14 cellular contexts compared by ENCODE assay signal in the genomic region with DNA sequence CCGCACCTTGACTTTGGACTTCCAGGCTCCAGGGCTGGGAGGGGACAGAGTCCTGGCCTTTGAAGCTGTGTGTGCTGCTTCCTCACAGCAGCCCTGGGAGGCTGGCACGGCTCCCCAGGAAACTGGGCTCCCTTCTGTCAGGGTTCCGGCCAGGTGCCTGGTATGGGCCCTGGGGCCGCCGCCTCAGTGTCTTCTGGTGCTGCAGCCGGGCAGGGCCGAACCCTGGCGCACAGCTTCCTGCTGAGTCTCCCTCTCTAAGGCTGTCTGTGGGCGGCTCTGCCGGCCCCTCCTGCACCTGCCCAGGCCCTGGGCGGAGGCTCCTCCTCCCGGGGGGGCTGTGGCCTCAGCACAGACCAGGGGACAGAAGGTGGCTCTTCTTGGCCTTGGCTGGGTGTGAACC. TPM values are rescaled to one million over a fixed set of nuclear protein-coding genes. Genes with fewer than 3 reads are reported as not detected.
A peak's percentile ranks its signal among the peaks of the same experiment; 100 is the strongest.
DNase-seq lines count a peak whose midpoint lies in the region; ATAC-seq and TF ChIP-seq lines count a peak whose summit lies in the region.
"Had no signal": no experiment of that assay in that cellular context is flagged by ENCODE, and none has a peak within 500 bp of the region (broad histone marks: within the 10 kb centered on the region; RNA-seq: fewer than 3 reads in every experiment).

No MANE protein-coding gene starts in this region.

- H3K4me1 Mint-ChIP-seq in stimulated activated memory B cell treated with anti-CD40 and anti-IgM and Interleukin-4, amounts not matched to agents 10 μg/mL and 1 μg/mL and 100 μg/mL, for 72 hours = peaks cover 37% of the 10 kb centered on the region

- 48% methylated on average over 5 of the region's 12 CpGs for WGBS in esophagus muscularis mucosa

- H3K36me3 ChIP-seq in esophagus muscularis mucosa = peaks cover 0 to 35% (median 18%) of the 10 kb centered on the region in 4 donors
- H3K36me3 ChIP-seq: cardiac muscle cell had no signal

- peaks cover 15% of the 10 kb centered on the region for H3K36me3 Mint-ChIP-seq in stimulated activated memory B cell treated with anti-CD40 and anti-IgM and Interleukin-4, amounts not matched to agents 10 μg/mL and 1 μg/mL and 100 μg/mL, for 72 hours

- no peak for TF ChIP-seq POLR2A in esophagus muscularis mucosa (IDR thresholded peaks at IDR 0.05; ENCODE audit: low read depth)

- no peak for ATAC-seq in stimulated activated memory B cell treated with anti-CD40 and anti-IgM and Interleukin-4, amounts not matched to agents 10 μg/mL and 1 μg/mL and 100 μg/mL, for 72 hours
- no peak for ATAC-seq in HG02642 (IDR thresholded peaks at IDR 0.05; ENCODE audit: poor library complexity, unreplicated experiment)
- ATAC-seq in HG03280 (IDR thresholded peaks at IDR 0.05; ENCODE audit: unreplicated experiment) = no peak
- ATAC-seq: A549; stimulated activated naive CD8-positive, alpha-beta T cell treated with anti-CD3 and anti-CD28 coated beads, Interleukin-15, amount 100 ng/mL, for 72 hours had no signal

- no peaks in the 10 kb centered on the region for H3K9me3 ChIP-seq in esophagus muscularis mucosa
- H3K9me3 ChIP-seq: A549 had no signal

- H3K4me3 ChIP-seq in esophagus muscularis mucosa = no peak overlapping the region
- H3K4me3 ChIP-seq: A549, cardiac muscle cell had no signal

- peaks cover 44 to 59% (median 57%) of the 10 kb centered on the region in 4 donors for H3K4me1 ChIP-seq in esophagus muscularis mucosa

- no peak overlapping the region for H3K4me3 Mint-ChIP-seq in stimulated activated memory B cell treated with anti-CD40 and anti-IgM and Interleukin-4, amounts not matched to agents 10 μg/mL and 1 μg/mL and 100 μg/mL, for 72 hours

- no peak for TF ChIP-seq EP300 in esophagus muscularis mucosa (IDR thresholded peaks at IDR 0.05)

- intact Hi-C loops in esophagus muscularis mucosa (cut with DNase I) = no loop called here

- peak overlapping the region; percentile 64 for H3K27ac Mint-ChIP-seq in stimulated activated memory B cell treated with anti-CD40 and anti-IgM and Interleukin-4, amounts not matched to agents 10 μg/mL and 1 μg/mL and 100 μg/mL, for 72 hours

- no peak for TF ChIP-seq CTCF in esophagus muscularis mucosa (IDR thresholded peaks at IDR 0.05)

- no peaks in the 10 kb centered on the region for H3K27me3 Mint-ChIP-seq in stimulated activated memory B cell treated with anti-CD40 and anti-IgM and Interleukin-4, amounts not matched to agents 10 μg/mL and 1 μg/mL and 100 μg/mL, for 72 hours
- H3K27me3 Mint-ChIP-seq: stimulated activated naive CD8-positive, alpha-beta T cell treated with anti-CD3 and anti-CD28 coated beads, Interleukin-15, amount 100 ng/mL, for 72 hours had no signal

- no peaks in the 10 kb centered on the region for H3K9me3 Mint-ChIP-seq in stimulated activated memory B cell treated with anti-CD40 and anti-IgM and Interleukin-4, amounts not matched to agents 10 μg/mL and 1 μg/mL and 100 μg/mL, for 72 hours
- H3K9me3 Mint-ChIP-seq: stimulated activated naive CD8-positive, alpha-beta T cell treated with anti-CD3 and anti-CD28 coated beads, Interleukin-15, amount 100 ng/mL, for 72 hours had no signal

- DNase-seq in SHP77 (lab: John Stamatoyannopoulos, UW) (peak; percentile 42 to 53), SHP77 treated with DMSO at 0.1 percent for 48 hours (lab: John Stamatoyannopoulos, UW) (no peak), NCI-H2196 (lab: John Stamatoyannopoulos, UW; ENCODE audit: unreplicated experiment) (peak; percentile 71), esophagus muscularis mucosa (ENCODE audit: extremely low spot score) (no peak), UCSD-AML1 (lab: John Stamatoyannopoulos, UW; ENCODE audit: unreplicated experiment) (no peak)
- DNase-seq: DND-41; NCI-H2029 treated with DMSO at 0.1 percent for 48 hours; occipital lobe; stimulated activated naive CD8-positive, alpha-beta T cell treated with anti-CD3 and anti-CD28 coated beads, Interleukin-15, amount 100 ng/mL, for 72 hours had no signal

- H3K27me3 ChIP-seq in esophagus muscularis mucosa = no peaks in the 10 kb centered on the region
- H3K27me3 ChIP-seq: cardiac muscle cell had no signal

- peak overlapping the region; percentile 60 to 94 (median 67) for H3K27ac ChIP-seq in esophagus muscularis mucosa (replicated peaks in 1 of 4)
- H3K27ac ChIP-seq: cardiac muscle cell had no signal

RNA-seq across cellular contexts. Expression of gene GPX4, which starts 32.4 kb away (rescaled TPM):
- total RNA-seq in esophagus muscularis mucosa = 100 to 1,000 TPM; 338 to 386 (median 375) TPM

RNA-seq across cellular contexts. Expression of gene SBNO2, which starts 37.9 kb away (rescaled TPM):
- 100 to 1,000 TPM in 1 of 4 donors, 10 to 100 TPM in 3; 16.2 to 141 (median 30.5) TPM for total RNA-seq in esophagus muscularis mucosa

RNA-seq across cellular contexts. Expression of gene POLR2E, which starts 41.0 kb away (rescaled TPM):
- total RNA-seq in esophagus muscularis mucosa = 100 to 1,000 TPM in 3 of 4 donors, 10 to 100 TPM in 1; 96.8 to 198 (median 135) TPM

Comparison
In these comparisons a context has a peak if more than half of its experiments do, and no peak if none do; other contexts are left out.
1. DNase-seq: peak in SHP77 (2 of 2) and NCI-H2196 (single experiment); none in SHP77 treated with DMSO at 0.1 percent for 48 hours (single experiment), esophagus muscularis mucosa (single experiment) and UCSD-AML1 (single experiment).